In the genomic region with DNA sequence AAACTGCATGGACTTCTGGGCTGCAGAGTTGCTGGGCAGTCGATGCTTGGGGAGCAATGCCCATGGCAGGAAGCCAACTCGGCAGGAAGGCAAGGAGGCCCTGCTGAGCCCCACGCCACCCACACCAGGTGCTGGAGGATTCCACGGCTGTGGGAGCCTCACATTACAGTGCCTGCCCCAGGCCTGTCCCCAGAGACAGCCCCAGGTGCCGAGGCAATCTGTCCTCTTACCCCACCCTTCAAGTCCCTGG, we compare ENCODE assay signal across 23 cellular contexts. TPM values are rescaled to one million over a fixed set of nuclear protein-coding genes. Genes with fewer than 3 reads are reported as not detected.
A peak's percentile ranks its signal among the peaks of the same experiment; 100 is the strongest.
DNase-seq lines count a peak whose midpoint lies in the region; ATAC-seq and TF ChIP-seq lines count a peak whose summit lies in the region.
"Had no signal": no experiment of that assay in that cellular context is flagged by ENCODE, and none has a peak within 500 bp of the region (broad histone marks: within the 10 kb centered on the region; RNA-seq: fewer than 3 reads in every experiment).

No MANE protein-coding gene starts in this region.

- H3K4me3 Mint-ChIP-seq in activated naive CD4-positive, alpha-beta T cell treated with anti-CD3 and anti-CD28 coated beads, Interleukin-2, amount 10 ng/mL, durations not matched to agents 7 days and 5 days: no peak overlapping the region
- H3K4me3 Mint-ChIP-seq in activated naive CD4-positive, alpha-beta T cell treated with anti-CD3 and anti-CD28 coated beads for 36 hours: no peak overlapping the region
- H3K4me3 Mint-ChIP-seq: activated CD4-positive, alpha-beta T cell treated with anti-CD3 and anti-CD28 coated beads, Interleukin-2, amount 10 ng/mL, durations not matched to agents 7 days and 5 days; activated T-helper 17 cell treated with anti-CD3 and anti-CD28 coated beads, Interleukin-2, amount 50 U/mL, for 72 hours; stimulated activated memory B cell treated with anti-CD40 and anti-IgM and Interleukin-4, amounts not matched to agents 10 μg/mL and 1 μg/mL and 100 μg/mL, for 72 hours had no signal

- TF ChIP-seq CTCF in OCI-LY3 (IDR thresholded peaks at IDR 0.05; ENCODE audit: low read depth, low read length): no peak
- no peak for TF ChIP-seq CTCF in right lobe of liver (IDR thresholded peaks at IDR 0.05)
- no peak for TF ChIP-seq CTCF in upper lobe of left lung (IDR thresholded peaks at IDR 0.05)
- TF ChIP-seq CTCF in A673 (conservative IDR thresholded peaks at IDR 0.05; ENCODE audit: low read depth, low read length): no peak

- no peaks in the 10 kb centered on the region for H4K20me1 ChIP-seq in OCI-LY3 (ENCODE audit: insufficient read depth, low read length)

- peak overlapping the region; percentile 78; the same call in 1 of the 2 replicates for H2AFZ ChIP-seq in OCI-LY3 (ENCODE audit: low read depth, low read length)

- CTCF ChIA-PET in activated naive CD4-positive, alpha-beta T cell treated with anti-CD3 and anti-CD28 coated beads, Interleukin-2, amount 10 ng/mL, durations not matched to agents 7 days and 5 days (lab: Charles Lee): no interaction called here
- CTCF ChIA-PET in activated naive CD4-positive, alpha-beta T cell treated with anti-CD3 and anti-CD28 coated beads for 36 hours (lab: Charles Lee): no interaction called here
- CTCF ChIA-PET in A673 (lab: Charles Lee): no interaction called here

- BruUV-seq in A673 (replicated peaks; lab: Mats Ljungman, UMichigan): no TSS peak

- intact Hi-C loops in activated naive CD4-positive, alpha-beta T cell treated with anti-CD3 and anti-CD28 coated beads for 36 hours (cut with micrococcal nuclease): no loop called here
- intact Hi-C loops in right lobe of liver (cut with DNase I) (no loop called here), A673 (cut with micrococcal nuclease; ENCODE audit: unreplicated experiment) (no loop called here)

- H3K9me3 ChIP-seq in OCI-LY3 (ENCODE audit: insufficient read depth, low read length) (no peaks in the 10 kb centered on the region), right lobe of liver (no peaks in the 10 kb centered on the region), upper lobe of left lung (no peaks in the 10 kb centered on the region), A673 (ENCODE audit: low read depth, low read length, poor library complexity, severe bottlenecking) (no peaks in the 10 kb centered on the region)
- H3K9me3 ChIP-seq: neutrophil, psoas muscle, suprapubic skin had no signal

- no peak overlapping the region for H3K27ac ChIP-seq in OCI-LY3 (ENCODE audit: low read length)
- H3K27ac ChIP-seq in right lobe of liver: no peak overlapping the region
- H3K27ac ChIP-seq in upper lobe of left lung: no peak overlapping the region
- no peak overlapping the region for H3K27ac ChIP-seq in A673 (ENCODE audit: low read depth, low read length, poor library complexity, severe bottlenecking)
- H3K27ac ChIP-seq: C4-2B, neutrophil, psoas muscle, skin epidermis, suprapubic skin had no signal

- H3K9ac ChIP-seq in OCI-LY3 (ENCODE audit: low read length): no peak overlapping the region

- H3K4me1 ChIP-seq in OCI-LY3 (ENCODE audit: low read length): peaks cover 33% of the 10 kb centered on the region
- H3K4me1 ChIP-seq in right lobe of liver: no peaks in the 10 kb centered on the region
- H3K4me1 ChIP-seq in upper lobe of left lung: no peaks in the 10 kb centered on the region
- H3K4me1 ChIP-seq in A673 (ENCODE audit: insufficient read depth, low read length, poor library complexity, severe bottlenecking): no peaks in the 10 kb centered on the region
- H3K4me1 ChIP-seq: psoas muscle, suprapubic skin had no signal

- TF ChIP-seq POLR2A in right lobe of liver (IDR thresholded peaks at IDR 0.05) (no peak), upper lobe of left lung (IDR thresholded peaks at IDR 0.05) (no peak)

- H3K27ac Mint-ChIP-seq in activated naive CD4-positive, alpha-beta T cell treated with anti-CD3 and anti-CD28 coated beads, Interleukin-2, amount 10 ng/mL, durations not matched to agents 7 days and 5 days: no peak overlapping the region
- no peak overlapping the region for H3K27ac Mint-ChIP-seq in activated naive CD4-positive, alpha-beta T cell treated with anti-CD3 and anti-CD28 coated beads for 36 hours
- H3K27ac Mint-ChIP-seq: activated CD4-positive, alpha-beta T cell treated with anti-CD3 and anti-CD28 coated beads, Interleukin-2, amount 10 ng/mL, durations not matched to agents 7 days and 5 days; activated T-helper 17 cell treated with anti-CD3 and anti-CD28 coated beads, Interleukin-2, amount 50 U/mL, for 72 hours; stimulated activated memory B cell treated with anti-CD40 and anti-IgM and Interleukin-4, amounts not matched to agents 10 μg/mL and 1 μg/mL and 100 μg/mL, for 72 hours had no signal

- H3K4me2 ChIP-seq in OCI-LY3 (ENCODE audit: low read length): peak overlapping the region; percentile 95

- 17% methylated on average over 2 of the region's 5 CpGs for WGBS in right lobe of liver (ENCODE audit: insufficient coverage, low coverage, low lambda C conversion rate, missing lambda C conversion rate)
- 22 to 33% methylated on average over 4 to 5 of the region's 5 CpGs for WGBS in upper lobe of left lung, 2 donors

- H3K36me3 ChIP-seq in OCI-LY3 (replicated peaks; ENCODE audit: low read depth, low read length) (no peaks in the 10 kb centered on the region), right lobe of liver (no peaks in the 10 kb centered on the region), upper lobe of left lung (no peaks in the 10 kb centered on the region), A673 (ENCODE audit: insufficient read depth, low read length, poor library complexity, severe bottlenecking) (no peaks in the 10 kb centered on the region)
- H3K36me3 ChIP-seq: neutrophil, suprapubic skin had no signal

- no peaks in the 10 kb centered on the region for H3K9me3 Mint-ChIP-seq in activated naive CD4-positive, alpha-beta T cell treated with anti-CD3 and anti-CD28 coated beads, Interleukin-2, amount 10 ng/mL, durations not matched to agents 7 days and 5 days
- no peaks in the 10 kb centered on the region for H3K9me3 Mint-ChIP-seq in activated naive CD4-positive, alpha-beta T cell treated with anti-CD3 and anti-CD28 coated beads for 36 hours
- H3K9me3 Mint-ChIP-seq: activated CD4-positive, alpha-beta T cell treated with anti-CD3 and anti-CD28 coated beads, Interleukin-2, amount 10 ng/mL, durations not matched to agents 7 days and 5 days; activated T-helper 17 cell treated with anti-CD3 and anti-CD28 coated beads, Interleukin-2, amount 50 U/mL, for 72 hours; stimulated activated memory B cell treated with anti-CD40 and anti-IgM and Interleukin-4, amounts not matched to agents 10 μg/mL and 1 μg/mL and 100 μg/mL, for 72 hours had no signal

- POLR2A ChIA-PET in A673 (lab: Charles Lee; ENCODE audit: low non-redundant PET): no interaction called here

- no peaks in the 10 kb centered on the region for H3K79me2 ChIP-seq in OCI-LY3 (ENCODE audit: low read length)

- H3K4me3 ChIP-seq in OCI-LY3 (ENCODE audit: low read length) (no peak overlapping the region), right lobe of liver (no peak overlapping the region), upper lobe of left lung (no peak overlapping the region), A673 (ENCODE audit: low read depth, low read length, poor library complexity, severe bottlenecking) (no peak overlapping the region)
- H3K4me3 ChIP-seq: psoas muscle, skin epidermis, suprapubic skin had no signal

- H3K4me1 Mint-ChIP-seq in activated naive CD4-positive, alpha-beta T cell treated with anti-CD3 and anti-CD28 coated beads, Interleukin-2, amount 10 ng/mL, durations not matched to agents 7 days and 5 days: no peaks in the 10 kb centered on the region
- no peaks in the 10 kb centered on the region for H3K4me1 Mint-ChIP-seq in activated naive CD4-positive, alpha-beta T cell treated with anti-CD3 and anti-CD28 coated beads for 36 hours (ENCODE audit: low read depth)
- H3K4me1 Mint-ChIP-seq: activated CD4-positive, alpha-beta T cell treated with anti-CD3 and anti-CD28 coated beads, Interleukin-2, amount 10 ng/mL, durations not matched to agents 7 days and 5 days; activated T-helper 17 cell treated with anti-CD3 and anti-CD28 coated beads, Interleukin-2, amount 50 U/mL, for 72 hours; stimulated activated memory B cell treated with anti-CD40 and anti-IgM and Interleukin-4, amounts not matched to agents 10 μg/mL and 1 μg/mL and 100 μg/mL, for 72 hours had no signal

- H3K27me3 ChIP-seq in OCI-LY3 (ENCODE audit: low read depth, low read length): no peaks in the 10 kb centered on the region
- H3K27me3 ChIP-seq in right lobe of liver: no peaks in the 10 kb centered on the region
- peaks cover 0 to 4% (median 0%) of the 10 kb centered on the region in 4 donors for H3K27me3 ChIP-seq in upper lobe of left lung
- no peaks in the 10 kb centered on the region for H3K27me3 ChIP-seq in A673 (replicated peaks; ENCODE audit: insufficient read depth, low read depth, low read length, poor library complexity)

- no peaks in the 10 kb centered on the region for H3K27me3 Mint-ChIP-seq in activated naive CD4-positive, alpha-beta T cell treated with anti-CD3 and anti-CD28 coated beads, Interleukin-2, amount 10 ng/mL, durations not matched to agents 7 days and 5 days
- peaks cover 9% of the 10 kb centered on the region for H3K27me3 Mint-ChIP-seq in activated naive CD4-positive, alpha-beta T cell treated with anti-CD3 and anti-CD28 coated beads for 36 hours (ENCODE audit: low read depth)
- H3K27me3 Mint-ChIP-seq: activated CD4-positive, alpha-beta T cell treated with anti-CD3 and anti-CD28 coated beads, Interleukin-2, amount 10 ng/mL, durations not matched to agents 7 days and 5 days had no signal

- ATAC-seq in right lobe of liver: peak in 1 of 4 donors; percentile 20
- peak in 1 of 2 donors; percentile 8 for ATAC-seq in upper lobe of left lung (ENCODE audit: low FRiP score in 2 of 2)
- no peak for ATAC-seq in GM19328 (IDR thresholded peaks at IDR 0.05; ENCODE audit: unreplicated experiment)
- ATAC-seq: activated T-helper 17 cell treated with anti-CD3 and anti-CD28 coated beads, Interleukin-2, amount 50 U/mL, for 72 hours; psoas muscle; stimulated activated memory B cell treated with anti-CD40 and anti-IgM and Interleukin-4, amounts not matched to agents 10 μg/mL and 1 μg/mL and 100 μg/mL, for 72 hours had no signal

- peak; percentile 10 for DNase-seq in activated naive CD4-positive, alpha-beta T cell treated with anti-CD3 and anti-CD28 coated beads, Interleukin-2, amount 10 ng/mL, durations not matched to agents 7 days and 5 days
- no peak for DNase-seq in activated naive CD4-positive, alpha-beta T cell treated with anti-CD3 and anti-CD28 coated beads for 36 hours
- DNase-seq in right lobe of liver (peak in 2 of 3 donors; percentile 38 to 44), upper lobe of left lung (peak; percentile 9 to 34), amygdala (lab: John Stamatoyannopoulos, UW) (no peak), A673 (ENCODE audit: low spot score) (no peak)
- DNase-seq: activated CD4-positive, alpha-beta T cell treated with anti-CD3 and anti-CD28 coated beads, Interleukin-2, amount 10 ng/mL, durations not matched to agents 7 days and 5 days; Calu3; KBM-7; kidney glomerular epithelial cell; NCI-H146; NCI-H526 had no signal

- H3K36me3 Mint-ChIP-seq in activated naive CD4-positive, alpha-beta T cell treated with anti-CD3 and anti-CD28 coated beads, Interleukin-2, amount 10 ng/mL, durations not matched to agents 7 days and 5 days: no peaks in the 10 kb centered on the region
- H3K36me3 Mint-ChIP-seq in activated naive CD4-positive, alpha-beta T cell treated with anti-CD3 and anti-CD28 coated beads for 36 hours (ENCODE audit: low read depth): no peaks in the 10 kb centered on the region
- H3K36me3 Mint-ChIP-seq: stimulated activated memory B cell treated with anti-CD40 and anti-IgM and Interleukin-4, amounts not matched to agents 10 μg/mL and 1 μg/mL and 100 μg/mL, for 72 hours had no signal

- no peak for TF ChIP-seq EP300 in upper lobe of left lung (IDR thresholded peaks at IDR 0.05)

RNA-seq across cellular contexts. Expression of gene HMX1, which starts 53.9 kb away (rescaled TPM):
- not detected for total RNA-seq in activated naive CD4-positive, alpha-beta T cell treated with anti-CD3 and anti-CD28 coated beads for 36 hours
- total RNA-seq in right lobe of liver: not detected
- total RNA-seq in upper lobe of left lung: not detected
- total RNA-seq in A673 (2021): 0.15 and 0.26 TPM in 2 replicates
- total RNA-seq: activated CD4-positive, alpha-beta T cell treated with anti-CD3 and anti-CD28 coated beads, Interleukin-2, amount 10 ng/mL, durations not matched to agents 7 days and 5 days; activated T-helper 17 cell treated with anti-CD3 and anti-CD28 coated beads, Interleukin-2, amount 50 U/mL, for 72 hours; Calu3; epithelial cell of proximal tubule; psoas muscle; suprapubic skin; T-helper 2 cell treated with Interferon-gamma antibody and Interleukin-4, amounts not matched to agents 100 ng/mL and 5 ng/mL, for 36 hours had no signal

Comparison
In these comparisons a context has a peak if more than half of its experiments do, and no peak if none do; other contexts are left out.
1. DNase-seq: peak in activated naive CD4-positive, alpha-beta T cell treated with anti-CD3 and anti-CD28 coated beads, Interleukin-2, amount 10 ng/mL, durations not matched to agents 7 days and 5 days (single experiment), right lobe of liver (2 of 3) and upper lobe of left lung (2 of 2); none in activated naive CD4-positive, alpha-beta T cell treated with anti-CD3 and anti-CD28 coated beads for 36 hours (single experiment), amygdala (0 of 56) and A673 (single experiment).